In genomic region chr7:83547526-83547925, GRCh38 we compare ENCODE assay signal across 8 cellular contexts.
A peak's percentile ranks its signal among the peaks of the same experiment; 100 is the strongest.
DNase-seq lines count a peak whose midpoint lies in the region; ATAC-seq lines count a peak whose summit lies in the region.

No MANE protein-coding gene starts in this region.

- ATAC-seq in GM18867 (IDR thresholded peaks at IDR 0.05; ENCODE audit: unreplicated experiment) (peak; percentile 98), HG03066 (IDR thresholded peaks at IDR 0.05; ENCODE audit: low read depth, unreplicated experiment) (peak; percentile 98)
- ATAC-seq in activated naive CD8-positive, alpha-beta T cell treated with anti-CD3 and anti-CD28 coated beads, Interleukin-2, amount 50 U/mL, for 24 hours = no peak

- H3K27ac Mint-ChIP-seq in activated naive CD8-positive, alpha-beta T cell treated with anti-CD3 and anti-CD28 coated beads, Interleukin-2, amount 50 U/mL, for 24 hours = no peak overlapping the region

- H3K27me3 Mint-ChIP-seq in activated naive CD8-positive, alpha-beta T cell treated with anti-CD3 and anti-CD28 coated beads, Interleukin-2, amount 50 U/mL, for 24 hours = no peaks in the 10 kb centered on the region

- H3K36me3 Mint-ChIP-seq in activated naive CD8-positive, alpha-beta T cell treated with anti-CD3 and anti-CD28 coated beads, Interleukin-2, amount 50 U/mL, for 24 hours (ENCODE audit: low read depth) = no peaks in the 10 kb centered on the region

- no peak overlapping the region for H3K4me3 Mint-ChIP-seq in activated naive CD8-positive, alpha-beta T cell treated with anti-CD3 and anti-CD28 coated beads, Interleukin-2, amount 50 U/mL, for 24 hours

- H3K4me1 Mint-ChIP-seq in activated naive CD8-positive, alpha-beta T cell treated with anti-CD3 and anti-CD28 coated beads, Interleukin-2, amount 50 U/mL, for 24 hours = no peaks in the 10 kb centered on the region

- no peaks in the 10 kb centered on the region for H3K9me3 Mint-ChIP-seq in activated naive CD8-positive, alpha-beta T cell treated with anti-CD3 and anti-CD28 coated beads, Interleukin-2, amount 50 U/mL, for 24 hours

- DNase-seq in NCI-H345 treated with DMSO at 0.1 percent for 48 hours (lab: John Stamatoyannopoulos, UW; ENCODE audit: unreplicated experiment) = peak; percentile 70
- DNase-seq in glomerular visceral epithelial cell (ENCODE audit: extremely low spot score) = peak; percentile 84
- DNase-seq in SW 1271 (lab: John Stamatoyannopoulos, UW) = no peak
- no peak for DNase-seq in HPDE6-E6E7 (ENCODE audit: extremely low spot score)
- no peak for DNase-seq in medulla oblongata (ENCODE audit: extremely low spot score)
- no peak for DNase-seq in activated naive CD8-positive, alpha-beta T cell treated with anti-CD3 and anti-CD28 coated beads, Interleukin-2, amount 50 U/mL, for 24 hours

Comparison
In these comparisons a context has a peak if more than half of its experiments do, and no peak if none do; other contexts are left out.
1. DNase-seq: peak in NCI-H345 treated with DMSO at 0.1 percent for 48 hours (single experiment) and glomerular visceral epithelial cell (single experiment); none in SW 1271 (0 of 2), HPDE6-E6E7 (single experiment), medulla oblongata (single experiment) and activated naive CD8-positive, alpha-beta T cell treated with anti-CD3 and anti-CD28 coated beads, Interleukin-2, amount 50 U/mL, for 24 hours (single experiment).